27 cellular contexts compared by ENCODE assay signal in the genomic region with DNA sequence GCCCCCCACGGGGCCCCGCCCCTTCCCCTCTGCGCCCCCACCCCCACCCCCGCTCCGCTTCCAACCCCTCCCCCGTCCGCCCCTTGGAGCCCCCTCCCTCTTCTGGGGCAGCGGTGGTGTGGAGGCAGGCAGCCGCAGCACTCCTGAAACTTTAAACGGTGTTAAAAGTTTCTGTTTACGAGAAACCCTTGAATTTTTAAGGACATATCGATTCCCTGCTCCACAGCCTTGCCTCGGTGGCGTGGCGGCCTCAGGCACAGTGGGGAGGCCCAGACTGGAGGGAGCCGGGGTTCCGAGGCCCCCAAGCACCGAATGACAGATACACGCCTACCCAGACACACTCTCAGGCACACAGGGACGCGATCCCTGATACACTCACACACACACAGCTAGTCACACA. TPM values are rescaled to one million over a fixed set of nuclear protein-coding genes. Genes with fewer than 3 reads are reported as not detected.
"Had no signal": no experiment of that assay in that cellular context is flagged by ENCODE, and none has a peak within 500 bp of the region (broad histone marks: within the 10 kb centered on the region; RNA-seq: fewer than 3 reads in every experiment).

No MANE protein-coding gene starts in this region.

- H3K9me3 ChIP-seq: breast epithelium had no signal

- H3K36me3 Mint-ChIP-seq: activated naive CD4-positive, alpha-beta T cell treated with anti-CD3 and anti-CD28 coated beads, Interleukin-2, amount 10 ng/mL, durations not matched to agents 7 days and 5 days; activated naive CD8-positive, alpha-beta T cell treated with anti-CD3 and anti-CD28 coated beads for 36 hours had no signal

- H3K4me3 ChIP-seq: breast epithelium, K562 had no signal

- H3K27ac ChIP-seq: breast epithelium had no signal

- H3K27me3 ChIP-seq: breast epithelium had no signal

- H3K27ac Mint-ChIP-seq: activated CD4-positive, alpha-beta T cell treated with anti-CD3 and anti-CD28 coated beads for 36 hours; activated CD8-positive, alpha-beta T cell treated with anti-CD3 and anti-CD28 coated beads for 36 hours; activated naive CD4-positive, alpha-beta T cell treated with anti-CD3 and anti-CD28 coated beads, Interleukin-2, amount 10 ng/mL, durations not matched to agents 7 days and 5 days; activated naive CD8-positive, alpha-beta T cell treated with anti-CD3 and anti-CD28 coated beads for 36 hours; activated T-cell treated with anti-CD3 and anti-CD28 coated beads, Interleukin-2, amount 50 U/mL, for 72 hours; activated T-helper 2 cell treated with anti-CD3 and anti-CD28 coated beads, Interferon-gamma antibody, Interleukin-2, Interleukin-4, amounts not matched to agents 10 μg/mL and 5 μg/mL and 100 μg/mL, durations not matched to agents 14 hours and 24 hours and 36 hours; T-helper 17 cell had no signal

- H3K4me3 Mint-ChIP-seq: activated CD4-positive, alpha-beta T cell treated with anti-CD3 and anti-CD28 coated beads for 36 hours; activated CD8-positive, alpha-beta T cell treated with anti-CD3 and anti-CD28 coated beads for 36 hours; activated naive CD4-positive, alpha-beta T cell treated with anti-CD3 and anti-CD28 coated beads, Interleukin-2, amount 10 ng/mL, durations not matched to agents 7 days and 5 days; activated naive CD8-positive, alpha-beta T cell treated with anti-CD3 and anti-CD28 coated beads for 36 hours; activated T-cell treated with anti-CD3 and anti-CD28 coated beads, Interleukin-2, amount 50 U/mL, for 72 hours; T-helper 17 cell had no signal

- ATAC-seq: activated CD4-positive, alpha-beta T cell treated with anti-CD3 and anti-CD28 coated beads for 36 hours; activated CD8-positive, alpha-beta T cell treated with anti-CD3 and anti-CD28 coated beads for 36 hours; activated T-cell treated with anti-CD3 and anti-CD28 coated beads, Interleukin-2, amount 50 U/mL, for 72 hours; K562; Panc1; T-helper 17 cell had no signal

- H3K36me3 ChIP-seq: breast epithelium had no signal

- DNase-seq: activated CD4-positive, alpha-beta T cell treated with anti-CD3 and anti-CD28 coated beads for 36 hours; activated CD8-positive, alpha-beta memory T cell treated with anti-CD3 and anti-CD28 coated beads, Interleukin-2, amount 50 U/mL, for 4 hours; activated CD8-positive, alpha-beta T cell treated with anti-CD3 and anti-CD28 coated beads for 36 hours; activated gamma-delta T cell treated with Interleukin-2 at 50 U/mL for 16 hours; activated naive CD4-positive, alpha-beta T cell treated with anti-CD3 and anti-CD28 coated beads, Interleukin-2, amount 10 ng/mL, durations not matched to agents 7 days and 5 days; activated naive CD8-positive, alpha-beta T cell treated with anti-CD3 and anti-CD28 coated beads for 36 hours; activated T-cell treated with anti-CD3 and anti-CD28 coated beads, Interleukin-2, amount 50 U/mL, for 72 hours; caudate nucleus; Karpas-422; MM.1S; NCI-H1105 treated with DMSO at 0.1 percent for 48 hours; NCI-H146; NCI-H1930; NCI-H2107; NCI-H510A treated with DMSO at 0.1 percent for 48 hours; NCI-H69; NK-92 treated with Interleukin-12 subunit alpha and Interleukin-12 subunit beta, amount 100 ng/mL, for 24 hours; OCI-M1; RPMI8226; SHP77 treated with DMSO at 0.1 percent for 48 hours; T-helper 17 cell; T1000 had no signal

- H3K9me3 Mint-ChIP-seq: activated CD8-positive, alpha-beta T cell treated with anti-CD3 and anti-CD28 coated beads for 36 hours; activated naive CD4-positive, alpha-beta T cell treated with anti-CD3 and anti-CD28 coated beads, Interleukin-2, amount 10 ng/mL, durations not matched to agents 7 days and 5 days; activated naive CD8-positive, alpha-beta T cell treated with anti-CD3 and anti-CD28 coated beads for 36 hours; activated T-cell treated with anti-CD3 and anti-CD28 coated beads, Interleukin-2, amount 50 U/mL, for 72 hours; activated T-helper 2 cell treated with anti-CD3 and anti-CD28 coated beads, Interferon-gamma antibody, Interleukin-2, Interleukin-4, amounts not matched to agents 10 μg/mL and 5 μg/mL and 100 μg/mL, durations not matched to agents 14 hours and 24 hours and 36 hours had no signal

RNA-seq across cellular contexts. Expression of a gene that starts 21.1 kb away (rescaled TPM):
- total RNA-seq: activated CD8-positive, alpha-beta T cell treated with anti-CD3 and anti-CD28 coated beads for 36 hours; activated naive CD8-positive, alpha-beta T cell treated with anti-CD3 and anti-CD28 coated beads for 36 hours; breast epithelium; SK-MEL-5; T-helper 17 cell had no signal
